ENCODE assay signal across 8 cellular contexts in genomic region chr16:71626018-71626857, GRCh38. TPM values are rescaled to one million over a fixed set of nuclear protein-coding genes. Genes with fewer than 3 reads are reported as not detected.
DNase-seq lines count a peak whose midpoint lies in the region; ATAC-seq lines count a peak whose summit lies in the region.

A gene with protein sequence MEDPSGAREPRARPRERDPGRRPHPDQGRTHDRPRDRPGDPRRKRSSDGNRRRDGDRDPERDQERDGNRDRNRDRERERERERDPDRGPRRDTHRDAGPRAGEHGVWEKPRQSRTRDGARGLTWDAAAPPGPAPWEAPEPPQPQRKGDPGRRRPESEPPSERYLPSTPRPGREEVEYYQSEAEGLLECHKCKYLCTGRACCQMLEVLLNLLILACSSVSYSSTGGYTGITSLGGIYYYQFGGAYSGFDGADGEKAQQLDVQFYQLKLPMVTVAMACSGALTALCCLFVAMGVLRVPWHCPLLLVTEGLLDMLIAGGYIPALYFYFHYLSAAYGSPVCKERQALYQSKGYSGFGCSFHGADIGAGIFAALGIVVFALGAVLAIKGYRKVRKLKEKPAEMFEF (plus strand): TSS chr16:71626184. CDS start chr16:71626230, 46 bp downstream.

- intact Hi-C loops in right cardiac atrium (cut with DNase I), result no loop called here

- DNase-seq in DMS53 (lab: John Stamatoyannopoulos, UW) (peak; percentile 85), NCI-H128 (lab: John Stamatoyannopoulos, UW; ENCODE audit: unreplicated experiment) (peak; percentile 49), right cardiac atrium (peak in 2 of 3 donors; percentile 54 to 72), foreskin melanocyte (no peak), hippocampal formation (lab: John Stamatoyannopoulos, UW) (no peak)

- H3K9ac ChIP-seq in skeletal muscle satellite cell (ENCODE audit: low read depth, low read length), result no peak within 1 kb of the TSS

- H3K27me3 Mint-ChIP-seq in activated T-helper 17 cell treated with anti-CD3 and anti-CD28 coated beads, Interleukin-2, amount 50 U/mL, for 72 hours, result no peaks in the 10 kb centered on the region

- H3K4me1 Mint-ChIP-seq in activated T-helper 17 cell treated with anti-CD3 and anti-CD28 coated beads, Interleukin-2, amount 50 U/mL, for 72 hours, result peaks cover 6% of the 10 kb centered on the region

- no peaks in the 10 kb centered on the region for H3K27me3 ChIP-seq in right cardiac atrium (ENCODE audit: control insufficient read depth, insufficient read depth)
- peaks cover 59% of the 10 kb centered on the region for H3K27me3 ChIP-seq in skeletal muscle satellite cell (ENCODE audit: control insufficient read depth, insufficient read depth, low read length)

- 1% methylated on average over 98 of the region's 98 CpGs for WGBS in right cardiac atrium

- no peak within 1 kb of the TSS for H3K27ac ChIP-seq in right cardiac atrium (ENCODE audit: low read length)

- H3K4me1 ChIP-seq in right cardiac atrium (ENCODE audit: control insufficient read depth, insufficient read depth, low read length) (peaks cover 4% of the 10 kb centered on the region), skeletal muscle satellite cell (ENCODE audit: control insufficient read depth, insufficient read depth, low read length) (peaks cover 5% of the 10 kb centered on the region)

- H3K36me3 ChIP-seq in skeletal muscle satellite cell (ENCODE audit: insufficient read depth, low read length), result no peaks in the 10 kb centered on the region

- H3K9me3 ChIP-seq in right cardiac atrium (ENCODE audit: control insufficient read depth, low read length) (no peaks in the 10 kb centered on the region), skeletal muscle satellite cell (replicated peaks; ENCODE audit: low read length) (no peaks in the 10 kb centered on the region)

- H3K27ac Mint-ChIP-seq in activated T-helper 17 cell treated with anti-CD3 and anti-CD28 coated beads, Interleukin-2, amount 50 U/mL, for 72 hours, result no peak within 1 kb of the TSS

- no peak within 1 kb of the TSS for H3K4me3 Mint-ChIP-seq in activated T-helper 17 cell treated with anti-CD3 and anti-CD28 coated beads, Interleukin-2, amount 50 U/mL, for 72 hours

- peak; percentile 18 for ATAC-seq in activated T-helper 17 cell treated with anti-CD3 and anti-CD28 coated beads, Interleukin-2, amount 50 U/mL, for 72 hours (replicated peaks)
- ATAC-seq in right cardiac atrium, result peak; percentile 37 to 47
- no peak for ATAC-seq in HG03139 (IDR thresholded peaks at IDR 0.05; ENCODE audit: unreplicated experiment)

- no peaks in the 10 kb centered on the region for H3K36me3 Mint-ChIP-seq in activated T-helper 17 cell treated with anti-CD3 and anti-CD28 coated beads, Interleukin-2, amount 50 U/mL, for 72 hours (ENCODE audit: low read depth)

- H3K4me3 ChIP-seq in right cardiac atrium (ENCODE audit: low read length), result peak within 1 kb of the TSS; percentile 50
- H3K4me3 ChIP-seq in skeletal muscle satellite cell (ENCODE audit: low read length), result peak within 1 kb of the TSS; percentile 61

- peak within 1 kb of the TSS; percentile 77 for H3K4me2 ChIP-seq in skeletal muscle satellite cell (ENCODE audit: low read length)

- H3K9me3 Mint-ChIP-seq in activated T-helper 17 cell treated with anti-CD3 and anti-CD28 coated beads, Interleukin-2, amount 50 U/mL, for 72 hours, result no peaks in the 10 kb centered on the region

RNA-seq across cellular contexts. Expression of the gene that starts here (rescaled TPM):
- total RNA-seq in activated T-helper 17 cell treated with anti-CD3 and anti-CD28 coated beads, Interleukin-2, amount 50 U/mL, for 72 hours, result not detected
- total RNA-seq in right cardiac atrium, result not detected
- 0.02 TPM for polyA plus RNA-seq in right cardiac atrium
- not detected in 2 replicates for total RNA-seq in skeletal muscle satellite cell (2012; rRNA removed)

Comparison
In these comparisons a context has a peak if more than half of its experiments do, and no peak if none do; other contexts are left out.
1. Peak in ATAC-seq in activated T-helper 17 cell treated with anti-CD3 and anti-CD28 coated beads, Interleukin-2, amount 50 U/mL, for 72 hours; RNA of the gene not detected or under 1 TPM.
2. Peak in DNase-seq, ATAC-seq and H3K4me3 ChIP-seq in right cardiac atrium; RNA of the gene not detected or under 1 TPM.
3. DNase-seq: peak in DMS53 (single experiment) and NCI-H128 (single experiment); none in foreskin melanocyte (single experiment) and hippocampal formation (0 of 2).